39 cellular contexts compared by ENCODE assay signal in genomic region chr12:117218149-117218548, GRCh38.
"Had no signal": no experiment of that assay in that cellular context is flagged by ENCODE, and none has a peak within 500 bp of the region (broad histone marks: within the 10 kb centered on the region; RNA-seq: fewer than 3 reads in every experiment).

No MANE protein-coding gene starts in this region.

- H3K36me3 ChIP-seq: adrenal gland, ascending aorta, brain microvascular endothelial cell, breast epithelium, cardiac muscle cell had no signal

- H3K9me3 ChIP-seq: adrenal gland, ascending aorta, body of pancreas, breast epithelium had no signal

- H3K4me1 Mint-ChIP-seq: activated naive CD4-positive, alpha-beta T cell treated with anti-CD3 and anti-CD28 coated beads, Interleukin-2, amount 10 ng/mL, durations not matched to agents 7 days and 5 days; activated naive CD4-positive, alpha-beta T cell treated with anti-CD3 and anti-CD28 coated beads, Interleukin-2, amount 50 U/mL, for 24 hours; activated naive CD8-positive, alpha-beta T cell treated with anti-CD3 and anti-CD28 coated beads for 36 hours; activated naive CD8-positive, alpha-beta T cell treated with anti-CD3 and anti-CD28 coated beads, Interleukin-2, amount 10 ng/mL, durations not matched to agents 7 days and 5 days; activated naive CD8-positive, alpha-beta T cell treated with anti-CD3 and anti-CD28 coated beads, Interleukin-2, amount 50 U/mL, for 24 hours; activated T-helper 17 cell treated with anti-CD3 and anti-CD28 coated beads, Interleukin-2, amount 50 U/mL, for 72 hours; central memory CD8-positive, alpha-beta T cell had no signal

- H3K27ac ChIP-seq: adrenal gland, ascending aorta, body of pancreas, brain microvascular endothelial cell, breast epithelium, cardiac muscle cell had no signal

- H3K4me3 ChIP-seq: adrenal gland, ascending aorta, body of pancreas, breast epithelium, cardiac muscle cell had no signal

- H3K4me1 ChIP-seq: adrenal gland, ascending aorta, body of pancreas, breast epithelium had no signal

- H3K4me3 Mint-ChIP-seq: activated naive CD4-positive, alpha-beta T cell treated with anti-CD3 and anti-CD28 coated beads for 36 hours; activated naive CD4-positive, alpha-beta T cell treated with anti-CD3 and anti-CD28 coated beads, Interleukin-2, amount 10 ng/mL, durations not matched to agents 7 days and 5 days; activated naive CD4-positive, alpha-beta T cell treated with anti-CD3 and anti-CD28 coated beads, Interleukin-2, amount 50 U/mL, for 24 hours; activated naive CD8-positive, alpha-beta T cell; activated naive CD8-positive, alpha-beta T cell treated with anti-CD3 and anti-CD28 coated beads for 36 hours; activated naive CD8-positive, alpha-beta T cell treated with anti-CD3 and anti-CD28 coated beads, Interleukin-2, amount 10 ng/mL, durations not matched to agents 7 days and 5 days; activated naive CD8-positive, alpha-beta T cell treated with anti-CD3 and anti-CD28 coated beads, Interleukin-2, amount 50 U/mL, for 24 hours; activated T-cell treated with anti-CD3 and anti-CD28 coated beads, Interleukin-2, amount 50 U/mL, for 24 hours; activated T-cell treated with anti-CD3 and anti-CD28 coated beads, Interleukin-2, amount 50 U/mL, for 4 hours; activated T-cell treated with anti-CD3 and anti-CD28 coated beads, Interleukin-2, amount 50 U/mL, for 72 hours; activated T-helper 1 cell treated with anti-CD3 and anti-CD28 coated beads, Interleukin-12 subunit alpha, Interleukin-12 subunit beta, Interleukin-2, Interleukin-4 antibody, amounts not matched to agents 30 ng/mL and 10 ng/mL and 1 ng/mL, durations not matched to agents 14 hours and 24 hours and 36 hours; activated T-helper 17 cell treated with anti-CD3 and anti-CD28 coated beads, Interleukin-2, amount 50 U/mL, for 72 hours; brain; central memory CD8-positive, alpha-beta T cell had no signal

- H3K27ac Mint-ChIP-seq: activated naive CD4-positive, alpha-beta T cell treated with anti-CD3 and anti-CD28 coated beads for 36 hours; activated naive CD4-positive, alpha-beta T cell treated with anti-CD3 and anti-CD28 coated beads, Interleukin-2, amount 10 ng/mL, durations not matched to agents 7 days and 5 days; activated naive CD4-positive, alpha-beta T cell treated with anti-CD3 and anti-CD28 coated beads, Interleukin-2, amount 50 U/mL, for 24 hours; activated naive CD4-positive, alpha-beta T cell treated with anti-CD3 and anti-CD28 coated beads, Interleukin-2, amount 50 U/mL, for 72 hours; activated naive CD8-positive, alpha-beta T cell; activated naive CD8-positive, alpha-beta T cell treated with anti-CD3 and anti-CD28 coated beads for 36 hours; activated naive CD8-positive, alpha-beta T cell treated with anti-CD3 and anti-CD28 coated beads, Interleukin-2, amount 10 ng/mL, durations not matched to agents 7 days and 5 days; activated naive CD8-positive, alpha-beta T cell treated with anti-CD3 and anti-CD28 coated beads, Interleukin-2, amount 50 U/mL, for 24 hours; activated T-cell treated with anti-CD3 and anti-CD28 coated beads, Interleukin-2, amount 50 U/mL, for 24 hours; activated T-cell treated with anti-CD3 and anti-CD28 coated beads, Interleukin-2, amount 50 U/mL, for 72 hours; activated T-helper 1 cell treated with anti-CD3 and anti-CD28 coated beads, Interleukin-12 subunit alpha, Interleukin-12 subunit beta, Interleukin-2, Interleukin-4 antibody, amounts not matched to agents 30 ng/mL and 10 ng/mL and 1 ng/mL, durations not matched to agents 14 hours and 24 hours and 36 hours; activated T-helper 17 cell treated with anti-CD3 and anti-CD28 coated beads, Interleukin-2, amount 50 U/mL, for 72 hours; brain had no signal

- H3K9me3 Mint-ChIP-seq: activated naive CD4-positive, alpha-beta T cell treated with anti-CD3 and anti-CD28 coated beads for 36 hours; activated naive CD4-positive, alpha-beta T cell treated with anti-CD3 and anti-CD28 coated beads, Interleukin-2, amount 10 ng/mL, durations not matched to agents 7 days and 5 days; activated naive CD4-positive, alpha-beta T cell treated with anti-CD3 and anti-CD28 coated beads, Interleukin-2, amount 50 U/mL, for 24 hours; activated naive CD4-positive, alpha-beta T cell treated with anti-CD3 and anti-CD28 coated beads, Interleukin-2, amount 50 U/mL, for 72 hours; activated naive CD8-positive, alpha-beta T cell treated with anti-CD3 and anti-CD28 coated beads for 36 hours; activated naive CD8-positive, alpha-beta T cell treated with anti-CD3 and anti-CD28 coated beads, Interleukin-2, amount 10 ng/mL, durations not matched to agents 7 days and 5 days; activated naive CD8-positive, alpha-beta T cell treated with anti-CD3 and anti-CD28 coated beads, Interleukin-2, amount 50 U/mL, for 24 hours; activated T-cell treated with anti-CD3 and anti-CD28 coated beads, Interleukin-2, amount 50 U/mL, for 24 hours; activated T-cell treated with anti-CD3 and anti-CD28 coated beads, Interleukin-2, amount 50 U/mL, for 4 hours; activated T-cell treated with anti-CD3 and anti-CD28 coated beads, Interleukin-2, amount 50 U/mL, for 72 hours; activated T-helper 1 cell treated with anti-CD3 and anti-CD28 coated beads, Interleukin-12 subunit alpha, Interleukin-12 subunit beta, Interleukin-2, Interleukin-4 antibody, amounts not matched to agents 30 ng/mL and 10 ng/mL and 1 ng/mL, durations not matched to agents 14 hours and 24 hours and 36 hours; activated T-helper 17 cell treated with anti-CD3 and anti-CD28 coated beads, Interleukin-2, amount 50 U/mL, for 72 hours; brain; central memory CD8-positive, alpha-beta T cell had no signal

- H3K36me3 Mint-ChIP-seq: activated naive CD4-positive, alpha-beta T cell treated with anti-CD3 and anti-CD28 coated beads, Interleukin-2, amount 10 ng/mL, durations not matched to agents 7 days and 5 days; activated naive CD4-positive, alpha-beta T cell treated with anti-CD3 and anti-CD28 coated beads, Interleukin-2, amount 50 U/mL, for 24 hours; activated naive CD4-positive, alpha-beta T cell treated with anti-CD3 and anti-CD28 coated beads, Interleukin-2, amount 50 U/mL, for 72 hours; activated naive CD8-positive, alpha-beta T cell; activated naive CD8-positive, alpha-beta T cell treated with anti-CD3 and anti-CD28 coated beads for 36 hours; activated naive CD8-positive, alpha-beta T cell treated with anti-CD3 and anti-CD28 coated beads, Interleukin-2, amount 10 ng/mL, durations not matched to agents 7 days and 5 days; brain had no signal

- FAIRE-seq: astrocyte, bronchial epithelial cell had no signal

- DNase-seq: activated effector memory CD4-positive, alpha-beta T cell treated with anti-CD3 and anti-CD28 coated beads, Interleukin-2, amount 50 U/mL, for 16 hours; activated effector memory CD4-positive, alpha-beta T cell treated with Interleukin-2 at 50 U/mL for 16 hours; activated gamma-delta T cell; activated gamma-delta T cell treated with Interleukin-2 at 50 U/mL for 16 hours; activated naive CD4-positive, alpha-beta T cell; activated naive CD4-positive, alpha-beta T cell treated with anti-CD3 and anti-CD28 coated beads for 36 hours; activated naive CD4-positive, alpha-beta T cell treated with anti-CD3 and anti-CD28 coated beads, Interleukin-2, amount 10 ng/mL, durations not matched to agents 7 days and 5 days; activated naive CD4-positive, alpha-beta T cell treated with anti-CD3 and anti-CD28 coated beads, Interleukin-2, amount 50 U/mL, for 16 hours; activated naive CD4-positive, alpha-beta T cell treated with Interleukin-2 at 50 U/mL for 16 hours; activated naive CD8-positive, alpha-beta T cell treated with anti-CD3 and anti-CD28 coated beads for 36 hours; activated naive CD8-positive, alpha-beta T cell treated with anti-CD3 and anti-CD28 coated beads, Interleukin-2, amount 10 ng/mL, durations not matched to agents 7 days and 5 days; activated naive CD8-positive, alpha-beta T cell treated with anti-CD3 and anti-CD28 coated beads, Interleukin-2, amount 50 U/mL, for 24 hours; activated T-cell treated with anti-CD3 and anti-CD28 coated beads, Interleukin-2, amount 50 U/mL, for 1 hour; activated T-cell treated with anti-CD3 and anti-CD28 coated beads, Interleukin-2, amount 50 U/mL, for 24 hours; activated T-cell treated with anti-CD3 and anti-CD28 coated beads, Interleukin-2, amount 50 U/mL, for 4 hours; activated T-cell treated with anti-CD3 and anti-CD28 coated beads, Interleukin-2, amount 50 U/mL, for 48 hours; activated T-cell treated with anti-CD3 and anti-CD28 coated beads, Interleukin-2, amount 50 U/mL, for 72 hours; adrenal gland; amniotic stem cell; amygdala; anterior cingulate cortex; aorta; body of pancreas; brain microvascular endothelial cell; caudate nucleus; central memory CD4-positive, alpha-beta T cell; cerebellar nuclear complex had no signal

- H3K27me3 ChIP-seq: ascending aorta, body of pancreas, brain microvascular endothelial cell had no signal

- ATAC-seq: activated naive CD4-positive, alpha-beta T cell treated with anti-CD3 and anti-CD28 coated beads, Interleukin-2, amount 50 U/mL, for 72 hours; activated naive CD8-positive, alpha-beta T cell treated with anti-CD3 and anti-CD28 coated beads, Interleukin-2, amount 50 U/mL, for 24 hours; activated T-cell treated with anti-CD3 and anti-CD28 coated beads, Interleukin-2, amount 50 U/mL, for 4 hours; activated T-cell treated with anti-CD3 and anti-CD28 coated beads, Interleukin-2, amount 50 U/mL, for 72 hours; activated T-helper 17 cell treated with anti-CD3 and anti-CD28 coated beads, Interleukin-2, amount 50 U/mL, for 72 hours; body of pancreas had no signal
